1 cellular context compared by ENCODE assay signal in the genomic region with DNA sequence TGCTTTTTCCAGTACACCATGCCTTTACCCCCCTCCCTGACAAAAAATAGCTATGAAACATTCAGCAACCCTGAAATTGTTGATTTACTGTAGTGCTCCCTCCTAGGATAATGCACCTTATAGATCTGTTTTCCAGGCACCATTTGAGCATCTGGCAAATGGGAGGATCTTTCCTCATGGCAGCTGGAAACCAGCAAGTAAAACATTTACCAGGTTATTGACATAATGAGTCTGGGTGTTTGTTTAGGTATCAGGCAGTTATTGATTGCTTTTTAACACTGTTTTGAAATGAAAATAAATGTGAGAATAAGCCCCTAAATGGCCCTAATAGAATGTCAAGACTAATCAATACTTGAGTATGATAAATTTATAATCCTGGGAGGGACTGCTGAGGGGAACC.
TF ChIP-seq lines count a peak whose summit lies in the region.

No MANE protein-coding gene starts in this region.

TF ChIP-seq in HepG2, 621 proteins besides CTCF, POLR2A, EP300 and RAD21 (continued from another document and continues in another):
- TF ChIP-seq SOX6 (IDR thresholded peaks at IDR 0.05) (no peak), SOX6 (CRISPR knock-in tag; IDR thresholded peaks at IDR 0.05) (0 out of 2 replicates have a peak, but pooled peaks have one; percentile 17), SALL1 (CRISPR knock-in tag; IDR thresholded peaks at IDR 0.05) (no peak; the same call in 1 of the 2 replicates), BATF2 (CRISPR knock-in tag; IDR thresholded peaks at IDR 0.05) (no peak), ZFAT (CRISPR knock-in tag; conservative IDR thresholded peaks at IDR 0.05) (no peak), ZNF879 (CRISPR knock-in tag; IDR thresholded peaks at IDR 0.05) (no peak), HMGXB3 (CRISPR knock-in tag; IDR thresholded peaks at IDR 0.05; ENCODE audit: borderline replicate concordance) (no peak), ZBTB38 (CRISPR knock-in tag; IDR thresholded peaks at IDR 0.05) (no peak), ZNF136 (CRISPR knock-in tag; IDR thresholded peaks at IDR 0.05; ENCODE audit: low read depth) (no peak), SP4 (CRISPR knock-in tag; IDR thresholded peaks at IDR 0.05) (no peak), SIX4 (CRISPR knock-in tag; IDR thresholded peaks at IDR 0.05) (no peak), ZNF788 (CRISPR knock-in tag; IDR thresholded peaks at IDR 0.05; ENCODE audit: borderline replicate concordance) (no peak), KLF6 (CRISPR knock-in tag; IDR thresholded peaks at IDR 0.05) (no peak), KDM5A (IDR thresholded peaks at IDR 0.05; ENCODE audit: borderline replicate concordance, low read length) (no peak), DNMT3B (CRISPR knock-in tag; conservative IDR thresholded peaks at IDR 0.05) (no peak), ELF3 (CRISPR knock-in tag; IDR thresholded peaks at IDR 0.05) (no peak), XBP1 (CRISPR knock-in tag; IDR thresholded peaks at IDR 0.05) (no peak), SMAD9 (CRISPR knock-in tag; IDR thresholded peaks at IDR 0.05) (no peak), CBX2 (IDR thresholded peaks at IDR 0.05; ENCODE audit: low read depth, low read length) (no peak), CBX2 (CRISPR knock-in tag; IDR thresholded peaks at IDR 0.05; ENCODE audit: low read depth) (no peak), BORCS8-MEF2B (CRISPR knock-in tag; IDR thresholded peaks at IDR 0.05) (no peak), MEIS1 (CRISPR knock-in tag; IDR thresholded peaks at IDR 0.05; ENCODE audit: borderline replicate concordance) (no peak), GPBP1L1 (CRISPR knock-in tag; IDR thresholded peaks at IDR 0.05) (no peak), SMYD3 (CRISPR knock-in tag; IDR thresholded peaks at IDR 0.05) (no peak), NRL (CRISPR knock-in tag; IDR thresholded peaks at IDR 0.05; ENCODE audit: borderline replicate concordance) (no peak), ZNF703 (CRISPR knock-in tag; IDR thresholded peaks at IDR 0.05; ENCODE audit: borderline replicate concordance) (no peak), YEATS4 (CRISPR knock-in tag; IDR thresholded peaks at IDR 0.05; ENCODE audit: borderline replicate concordance) (no peak), CHCHD3 (CRISPR knock-in tag; IDR thresholded peaks at IDR 0.05) (no peak), FOXP1 (IDR thresholded peaks at IDR 0.05) (no peak), FOXP1 (CRISPR knock-in tag; IDR thresholded peaks at IDR 0.05) (peak; percentile 72), ZNF510 (CRISPR knock-in tag; IDR thresholded peaks at IDR 0.05; ENCODE audit: low read depth) (no peak), SAP130 (CRISPR knock-in tag; IDR thresholded peaks at IDR 0.05; ENCODE audit: low read depth) (0 out of 2 replicates have a peak, but pooled peaks have one; percentile 23), RNF219 (CRISPR knock-in tag; IDR thresholded peaks at IDR 0.05) (no peak), ZBTB7A (CRISPR knock-in tag; IDR thresholded peaks at IDR 0.05) (no peak)
- TF ChIP-seq, protein P1, sequence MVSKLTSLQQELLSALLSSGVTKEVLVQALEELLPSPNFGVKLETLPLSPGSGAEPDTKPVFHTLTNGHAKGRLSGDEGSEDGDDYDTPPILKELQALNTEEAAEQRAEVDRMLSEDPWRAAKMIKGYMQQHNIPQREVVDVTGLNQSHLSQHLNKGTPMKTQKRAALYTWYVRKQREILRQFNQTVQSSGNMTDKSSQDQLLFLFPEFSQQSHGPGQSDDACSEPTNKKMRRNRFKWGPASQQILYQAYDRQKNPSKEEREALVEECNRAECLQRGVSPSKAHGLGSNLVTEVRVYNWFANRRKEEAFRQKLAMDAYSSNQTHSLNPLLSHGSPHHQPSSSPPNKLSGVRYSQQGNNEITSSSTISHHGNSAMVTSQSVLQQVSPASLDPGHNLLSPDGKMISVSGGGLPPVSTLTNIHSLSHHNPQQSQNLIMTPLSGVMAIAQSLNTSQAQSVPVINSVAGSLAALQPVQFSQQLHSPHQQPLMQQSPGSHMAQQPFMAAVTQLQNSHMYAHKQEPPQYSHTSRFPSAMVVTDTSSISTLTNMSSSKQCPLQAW (CRISPR knock-in tag; IDR thresholded peaks at IDR 0.05): peak; percentile 67; the same call in 1 of the 2 replicates
- TF ChIP-seq, protein P2, sequence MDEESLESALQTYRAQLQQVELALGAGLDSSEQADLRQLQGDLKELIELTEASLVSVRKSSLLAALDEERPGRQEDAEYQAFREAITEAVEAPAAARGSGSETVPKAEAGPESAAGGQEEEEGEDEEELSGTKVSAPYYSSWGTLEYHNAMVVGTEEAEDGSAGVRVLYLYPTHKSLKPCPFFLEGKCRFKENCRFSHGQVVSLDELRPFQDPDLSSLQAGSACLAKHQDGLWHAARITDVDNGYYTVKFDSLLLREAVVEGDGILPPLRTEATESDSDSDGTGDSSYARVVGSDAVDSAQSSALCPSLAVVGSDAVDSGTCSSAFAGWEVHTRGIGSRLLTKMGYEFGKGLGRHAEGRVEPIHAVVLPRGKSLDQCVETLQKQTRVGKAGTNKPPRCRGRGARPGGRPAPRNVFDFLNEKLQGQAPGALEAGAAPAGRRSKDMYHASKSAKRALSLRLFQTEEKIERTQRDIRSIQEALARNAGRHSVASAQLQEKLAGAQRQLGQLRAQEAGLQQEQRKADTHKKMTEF (CRISPR knock-in tag; IDR thresholded peaks at IDR 0.05): peak; percentile 53; the same call in 1 of the 2 replicates
- TF ChIP-seq, protein P3, sequence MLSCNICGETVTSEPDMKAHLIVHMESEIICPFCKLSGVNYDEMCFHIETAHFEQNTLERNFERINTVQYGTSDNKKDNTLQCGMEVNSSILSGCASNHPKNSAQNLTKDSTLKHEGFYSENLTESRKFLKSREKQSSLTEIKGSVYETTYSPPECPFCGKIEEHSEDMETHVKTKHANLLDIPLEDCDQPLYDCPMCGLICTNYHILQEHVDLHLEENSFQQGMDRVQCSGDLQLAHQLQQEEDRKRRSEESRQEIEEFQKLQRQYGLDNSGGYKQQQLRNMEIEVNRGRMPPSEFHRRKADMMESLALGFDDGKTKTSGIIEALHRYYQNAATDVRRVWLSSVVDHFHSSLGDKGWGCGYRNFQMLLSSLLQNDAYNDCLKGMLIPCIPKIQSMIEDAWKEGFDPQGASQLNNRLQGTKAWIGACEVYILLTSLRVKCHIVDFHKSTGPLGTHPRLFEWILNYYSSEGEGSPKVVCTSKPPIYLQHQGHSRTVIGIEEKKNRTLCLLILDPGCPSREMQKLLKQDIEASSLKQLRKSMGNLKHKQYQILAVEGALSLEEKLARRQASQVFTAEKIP (CRISPR knock-in tag; IDR thresholded peaks at IDR 0.05; ENCODE audit: borderline replicate concordance): no peak
- TF ChIP-seq, protein P4, sequence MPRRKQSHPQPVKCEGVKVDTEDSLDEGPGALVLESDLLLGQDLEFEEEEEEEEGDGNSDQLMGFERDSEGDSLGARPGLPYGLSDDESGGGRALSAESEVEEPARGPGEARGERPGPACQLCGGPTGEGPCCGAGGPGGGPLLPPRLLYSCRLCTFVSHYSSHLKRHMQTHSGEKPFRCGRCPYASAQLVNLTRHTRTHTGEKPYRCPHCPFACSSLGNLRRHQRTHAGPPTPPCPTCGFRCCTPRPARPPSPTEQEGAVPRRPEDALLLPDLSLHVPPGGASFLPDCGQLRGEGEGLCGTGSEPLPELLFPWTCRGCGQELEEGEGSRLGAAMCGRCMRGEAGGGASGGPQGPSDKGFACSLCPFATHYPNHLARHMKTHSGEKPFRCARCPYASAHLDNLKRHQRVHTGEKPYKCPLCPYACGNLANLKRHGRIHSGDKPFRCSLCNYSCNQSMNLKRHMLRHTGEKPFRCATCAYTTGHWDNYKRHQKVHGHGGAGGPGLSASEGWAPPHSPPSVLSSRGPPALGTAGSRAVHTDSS (CRISPR knock-in tag; conservative IDR thresholded peaks at IDR 0.05): no peak
- TF ChIP-seq, protein P5, sequence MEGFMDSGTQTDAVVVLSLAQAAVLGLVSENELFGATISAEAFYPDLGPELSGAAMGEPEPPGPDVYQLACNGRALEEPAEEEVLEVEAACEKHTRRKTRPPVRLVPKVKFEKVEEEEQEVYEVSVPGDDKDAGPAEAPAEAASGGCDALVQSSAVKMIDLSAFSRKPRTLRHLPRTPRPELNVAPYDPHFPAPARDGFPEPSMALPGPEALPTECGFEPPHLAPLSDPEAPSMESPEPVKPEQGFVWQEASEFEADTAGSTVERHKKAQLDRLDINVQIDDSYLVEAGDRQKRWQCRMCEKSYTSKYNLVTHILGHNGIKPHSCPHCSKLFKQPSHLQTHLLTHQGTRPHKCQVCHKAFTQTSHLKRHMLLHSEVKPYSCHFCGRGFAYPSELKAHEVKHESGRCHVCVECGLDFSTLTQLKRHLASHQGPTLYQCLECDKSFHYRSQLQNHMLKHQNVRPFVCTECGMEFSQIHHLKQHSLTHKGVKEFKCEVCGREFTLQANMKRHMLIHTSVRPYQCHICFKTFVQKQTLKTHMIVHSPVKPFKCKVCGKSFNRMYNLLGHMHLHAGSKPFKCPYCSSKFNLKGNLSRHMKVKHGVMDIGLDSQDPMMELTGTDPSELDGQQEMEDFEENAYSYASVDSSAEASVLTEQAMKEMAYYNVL (CRISPR knock-in tag; IDR thresholded peaks at IDR 0.05; ENCODE audit: borderline replicate concordance): no peak
- TF ChIP-seq, protein P6, sequence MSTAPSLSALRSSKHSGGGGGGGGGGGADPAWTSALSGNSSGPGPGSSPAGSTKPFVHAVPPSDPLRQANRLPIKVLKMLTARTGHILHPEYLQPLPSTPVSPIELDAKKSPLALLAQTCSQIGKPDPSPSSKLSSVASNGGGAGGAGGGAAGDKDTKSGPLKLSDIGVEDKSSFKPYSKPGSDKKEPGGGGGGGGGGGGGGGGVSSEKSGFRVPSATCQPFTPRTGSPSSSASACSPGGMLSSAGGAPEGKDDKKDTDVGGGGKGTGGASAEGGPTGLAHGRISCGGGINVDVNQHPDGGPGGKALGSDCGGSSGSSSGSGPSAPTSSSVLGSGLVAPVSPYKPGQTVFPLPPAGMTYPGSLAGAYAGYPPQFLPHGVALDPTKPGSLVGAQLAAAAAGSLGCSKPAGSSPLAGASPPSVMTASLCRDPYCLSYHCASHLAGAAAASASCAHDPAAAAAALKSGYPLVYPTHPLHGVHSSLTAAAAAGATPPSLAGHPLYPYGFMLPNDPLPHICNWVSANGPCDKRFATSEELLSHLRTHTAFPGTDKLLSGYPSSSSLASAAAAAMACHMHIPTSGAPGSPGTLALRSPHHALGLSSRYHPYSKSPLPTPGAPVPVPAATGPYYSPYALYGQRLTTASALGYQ (CRISPR knock-in tag; IDR thresholded peaks at IDR 0.05): 0 out of 2 replicates have a peak, but pooled peaks have one; percentile 57
